In the genomic region with DNA sequence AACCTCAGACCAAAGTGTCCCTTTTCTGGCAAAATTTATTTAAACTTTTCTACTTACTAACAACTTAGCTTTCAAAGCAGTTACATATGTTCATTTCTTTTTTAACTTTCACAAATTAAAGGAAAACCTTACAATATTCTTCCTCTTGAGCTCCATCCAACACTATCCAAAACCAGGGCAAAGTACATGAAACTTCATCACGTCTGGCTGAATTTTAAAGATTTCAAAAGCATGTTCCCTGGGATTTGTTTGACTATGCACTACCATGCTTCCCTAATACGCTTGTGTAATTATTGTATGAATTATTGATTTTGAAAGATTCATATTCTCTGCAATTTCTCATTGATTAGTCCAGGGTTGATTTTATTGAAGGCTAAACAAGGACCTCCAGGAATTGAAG, we compare ENCODE assay signal across 27 cellular contexts.
"Had no signal": no experiment of that assay in that cellular context is flagged by ENCODE, and none has a peak within 500 bp of the region (broad histone marks: within the 10 kb centered on the region; RNA-seq: fewer than 3 reads in every experiment).

No MANE protein-coding gene starts in this region.

- ATAC-seq: stimulated activated effector memory CD8-positive, alpha-beta T cell treated with anti-CD3 and anti-CD28 coated beads, Interleukin-12 subunit alpha, Interleukin-12 subunit beta, amount 100 ng/mL, for 72 hours; stimulated activated memory B cell treated with anti-CD40 and anti-IgM and Interleukin-4, amounts not matched to agents 10 μg/mL and 1 μg/mL and 100 μg/mL, for 72 hours; stimulated activated naive B cell treated with anti-CD40 and anti-IgM and Interleukin-4, amounts not matched to agents 10 μg/mL and 1 μg/mL and 100 μg/mL, for 72 hours; stimulated activated naive CD8-positive, alpha-beta T cell treated with anti-CD3 and anti-CD28 coated beads, Interleukin-15, amount 100 ng/mL, for 72 hours; stimulated activated naive CD8-positive, alpha-beta T cell treated with anti-CD3 and anti-CD28 coated beads, Interleukin-15, Interleukin-2, amounts not matched to agents 100 U/mL and 50 U/mL, for 24 hours; upper lobe of right lung had no signal

- H3K9me3 ChIP-seq: stomach, suprapubic skin, testis, thoracic aorta, thyroid gland, tibial artery, tibial nerve, transverse colon, upper lobe of left lung, upper lobe of right lung, uterus, vagina had no signal

- H3K27me3 ChIP-seq: stomach, suprapubic skin, testis, thyroid gland, tibial artery, tibial nerve, transverse colon, upper lobe of left lung, upper lobe of right lung, uterus, vagina had no signal

- DNase-seq: stimulated activated CD4-positive, alpha-beta T cell treated with anti-CD3 and anti-CD28 coated beads, Interleukin-2, amount 100 ng/mL, for 48 hours; stimulated activated CD4-positive, alpha-beta T cell treated with anti-CD3 and anti-CD28 coated beads, Interleukin-4, amount 100 ng/mL, for 1 hour; stimulated activated CD4-positive, alpha-beta T cell treated with anti-CD3 and anti-CD28 coated beads, Interleukin-4, amount 100 ng/mL, for 24 hours; stimulated activated CD4-positive, alpha-beta T cell treated with anti-CD3 and anti-CD28 coated beads, Interleukin-4, amount 100 ng/mL, for 4 hours; stimulated activated CD8-positive, alpha-beta memory T cell treated with anti-CD3 and anti-CD28 coated beads, Interleukin-4, amount 100 ng/mL, for 48 hours; stimulated activated naive B cell treated with anti-CD40 and anti-IgM and Interleukin-4, amounts not matched to agents 10 μg/mL and 1 μg/mL and 100 μg/mL, for 72 hours; stimulated activated naive CD4-positive, alpha-beta T cell; stimulated activated naive CD4-positive, alpha-beta T cell treated with Interleukin-2 at 50 U/mL for 16 hours; stimulated activated naive CD8-positive, alpha-beta T cell treated with anti-CD3 and anti-CD28 coated beads, Interleukin-15, amount 100 ng/mL, for 72 hours; stimulated activated naive CD8-positive, alpha-beta T cell treated with anti-CD3 and anti-CD28 coated beads, Interleukin-15, Interleukin-2, amounts not matched to agents 100 U/mL and 50 U/mL, for 24 hours; stomach; substantia nigra; testis; thyroid gland; tibial artery; transverse colon; trophoblast cell; upper lobe of left lung; upper lobe of right lung; uterus had no signal

- H3K27ac ChIP-seq: stomach, suprapubic skin, testis, thoracic aorta, thyroid gland, tibial artery, tibial nerve, transverse colon, upper lobe of left lung, upper lobe of right lung, uterus, vagina had no signal

- H3K4me1 ChIP-seq: stomach, suprapubic skin, testis, thyroid gland, tibial artery, tibial nerve, transverse colon, upper lobe of left lung, upper lobe of right lung, uterus, vagina had no signal

- H3K4me3 ChIP-seq: stomach, suprapubic skin, testis, thoracic aorta, thyroid gland, tibial artery, tibial nerve, transverse colon, upper lobe of left lung, upper lobe of right lung, uterus, vagina had no signal

- H3K36me3 ChIP-seq: stomach, suprapubic skin, thoracic aorta, thyroid gland, tibial artery, tibial nerve, transverse colon, upper lobe of left lung, upper lobe of right lung, uterus, vagina had no signal

- FAIRE-seq: urothelium cell line had no signal
